ENCODE assay signal across 1 cellular context in genomic region chr1:19340387-19340937, GRCh38.
A peak's percentile ranks its signal among the peaks of the same experiment; 100 is the strongest.
TF ChIP-seq lines count a peak whose summit lies in the region.

No MANE protein-coding gene starts in this region.

TF ChIP-seq in A549, 52 proteins besides CTCF, POLR2A, EP300 and RAD21:
- TF ChIP-seq MAX (IDR thresholded peaks at IDR 0.05): no peak
- no peak for TF ChIP-seq REST (IDR thresholded peaks at IDR 0.05)
- TF ChIP-seq KDM1A (IDR thresholded peaks at IDR 0.05; ENCODE audit: low read depth): 0 out of 2 replicates have a peak, but pooled peaks have one; percentile 37
